ENCODE assay signal across 8 cellular contexts in genomic region chr11:78140392-78141077, GRCh38. TPM values are rescaled to one million over a fixed set of nuclear protein-coding genes. Genes with fewer than 3 reads are reported as not detected.
DNase-seq lines count a peak whose midpoint lies in the region; ATAC-seq, FAIRE-seq and TF ChIP-seq lines count a peak whose summit lies in the region.

No MANE protein-coding gene starts in this region.

- H3K27ac Mint-ChIP-seq in CD8-positive, alpha-beta T cell = peak overlapping the region; percentile 47
- H3K27ac Mint-ChIP-seq in MCF 10A (ENCODE audit: low read depth, unreplicated experiment) = no peak overlapping the region
- H3K27ac Mint-ChIP-seq in natural killer cell treated with Interleukin-12 subunit alpha and Interleukin-12 subunit beta and Interleukin-15 and Interleukin-18, amount 100 ng/mL, for 72 hours = peak overlapping the region; percentile 35 to 63

- no peaks in the 10 kb centered on the region for H3K27me3 Mint-ChIP-seq in CD8-positive, alpha-beta T cell (ENCODE audit: low read depth)
- H3K27me3 Mint-ChIP-seq in MCF 10A (ENCODE audit: insufficient read depth, unreplicated experiment) = no peaks in the 10 kb centered on the region
- H3K27me3 Mint-ChIP-seq in natural killer cell treated with Interleukin-12 subunit alpha and Interleukin-12 subunit beta and Interleukin-15 and Interleukin-18, amount 100 ng/mL, for 72 hours = no peaks in the 10 kb centered on the region

- no TSS peak for BruUV-seq in MCF 10A (replicated peaks; lab: Mats Ljungman, UMichigan)

- peaks cover 33% of the 10 kb centered on the region for H3K36me3 Mint-ChIP-seq in CD8-positive, alpha-beta T cell
- peaks cover 34% of the 10 kb centered on the region for H3K36me3 Mint-ChIP-seq in MCF 10A (ENCODE audit: insufficient read depth, unreplicated experiment)
- H3K36me3 Mint-ChIP-seq in natural killer cell treated with Interleukin-12 subunit alpha and Interleukin-12 subunit beta and Interleukin-15 and Interleukin-18, amount 100 ng/mL, for 72 hours = peaks cover 14% of the 10 kb centered on the region

- H3K9me3 ChIP-seq in CD8-positive, alpha-beta T cell (ENCODE audit: low read length) = no peaks in the 10 kb centered on the region
- no peaks in the 10 kb centered on the region for H3K9me3 ChIP-seq in MG63

- no peaks in the 10 kb centered on the region for H3K9me3 Mint-ChIP-seq in CD8-positive, alpha-beta T cell
- no peaks in the 10 kb centered on the region for H3K9me3 Mint-ChIP-seq in MCF 10A (ENCODE audit: unreplicated experiment)
- H3K9me3 Mint-ChIP-seq in natural killer cell treated with Interleukin-12 subunit alpha and Interleukin-12 subunit beta and Interleukin-15 and Interleukin-18, amount 100 ng/mL, for 72 hours = no peaks in the 10 kb centered on the region

- TF ChIP-seq CTCF in CD8-positive, alpha-beta T cell (IDR thresholded peaks at IDR 0.05) = no peak
- TF ChIP-seq CTCF in MCF 10A (IDR thresholded peaks at IDR 0.05; ENCODE audit: unreplicated experiment) = no peak

- intact Hi-C loops in CD8-positive, alpha-beta T cell (cut with DNase I, micrococcal nuclease) = loop anchor here in 1 of 2 experiments (1.0 to 2.0 kb wide), 2 partner anchors 45 to 434 kb away; partner anchors contain the start of gene NARS2
- intact Hi-C loops in MCF 10A (cut with micrococcal nuclease) = no loop called here

- H3K4me3 Mint-ChIP-seq in CD8-positive, alpha-beta T cell = peak overlapping the region; percentile 95
- H3K4me3 Mint-ChIP-seq in MCF 10A (ENCODE audit: unreplicated experiment) = peak overlapping the region; percentile 93
- H3K4me3 Mint-ChIP-seq in natural killer cell treated with Interleukin-12 subunit alpha and Interleukin-12 subunit beta and Interleukin-15 and Interleukin-18, amount 100 ng/mL, for 72 hours = peak overlapping the region; percentile 93

- no peaks in the 10 kb centered on the region for H3K27me3 ChIP-seq in CD8-positive, alpha-beta T cell (ENCODE audit: insufficient read depth, low read length)
- H3K27me3 ChIP-seq in MG63 = no peaks in the 10 kb centered on the region

- H3K27ac ChIP-seq in CD8-positive, alpha-beta T cell (ENCODE audit: low read depth, low read length) = no peak overlapping the region

- peaks cover 34% of the 10 kb centered on the region for H3K4me1 Mint-ChIP-seq in CD8-positive, alpha-beta T cell (ENCODE audit: low read depth)
- peaks cover 17% of the 10 kb centered on the region for H3K4me1 Mint-ChIP-seq in MCF 10A (ENCODE audit: insufficient read depth, unreplicated experiment)
- H3K4me1 Mint-ChIP-seq in natural killer cell treated with Interleukin-12 subunit alpha and Interleukin-12 subunit beta and Interleukin-15 and Interleukin-18, amount 100 ng/mL, for 72 hours (ENCODE audit: low read depth in 2 of 2) = peaks cover 27 to 39% of the 10 kb centered on the region in 2 donors

- H3K4me3 ChIP-seq in CD8-positive, alpha-beta T cell (ENCODE audit: low read depth, low read length) = no peak overlapping the region
- peak overlapping the region; percentile 95 for H3K4me3 ChIP-seq in MG63

- FAIRE-seq in RCC 7860 (lab: Jason Lieb, UNC) = no peak

- ATAC-seq in CD8-positive, alpha-beta T cell = no peak
- no peak for ATAC-seq in natural killer cell treated with Interleukin-12 subunit alpha and Interleukin-12 subunit beta and Interleukin-15 and Interleukin-18, amount 100 ng/mL, for 72 hours
- ATAC-seq in HG03196 (IDR thresholded peaks at IDR 0.05; ENCODE audit: unreplicated experiment) = no peak
- no peak for ATAC-seq in activated CD4-positive, CD25-positive, alpha-beta regulatory T cell treated with anti-CD3 and anti-CD28 coated beads, Interleukin-2, amount 50 U/mL, for 24 hours

- peaks cover 19% of the 10 kb centered on the region for H3K4me1 ChIP-seq in CD8-positive, alpha-beta T cell (ENCODE audit: insufficient read depth, low read length)

- no peak for DNase-seq in CD8-positive, alpha-beta T cell
- DNase-seq in MG63 (no peak), MCF 10A (ENCODE audit: unreplicated experiment) (no peak), dedifferentiated amniotic fluid mesenchymal stem cell (ENCODE audit: extremely low spot score) (no peak), RCC 7860 (ENCODE audit: low spot score) (no peak)
- DNase-seq in natural killer cell treated with Interleukin-12 subunit alpha and Interleukin-12 subunit beta and Interleukin-15 and Interleukin-18, amount 100 ng/mL, for 72 hours (ENCODE audit: low spot score) = no peak

- H3K36me3 ChIP-seq in CD8-positive, alpha-beta T cell (ENCODE audit: insufficient read depth, low read length) = no peaks in the 10 kb centered on the region
- H3K36me3 ChIP-seq in MG63 = peaks cover 9% of the 10 kb centered on the region

- CTCF ChIA-PET in CD8-positive, alpha-beta T cell (lab: Charles Lee) = interaction anchor here (0.8 to 1.5 kb wide), 2 partner anchors 9 to 13 kb away, joined by 3 to 5 read pairs; no protein-coding TSS in a partner anchor
- CTCF ChIA-PET in MCF 10A (lab: Yijun Ruan, JAX) = interaction anchor here (0.7 to 3.8 kb wide), 2 partner anchors 16 to 424 kb away, joined by 3 to 17 read pairs; no protein-coding TSS in a partner anchor

- POLR2A ChIA-PET in CD8-positive, alpha-beta T cell (lab: Charles Lee) = interaction anchor here (1.7 to 2.9 kb wide), 3 partner anchors 62 to 433 kb away, joined by 8 to 15 read pairs (median 10); partner anchors contain the start of genes INTS4 and NARS2
- POLR2A ChIA-PET in MCF 10A (lab: Yijun Ruan, JAX) = interaction anchor here (0.9 to 2.9 kb wide), 4 partner anchors 9 to 278 kb away, joined by 4 to 50 read pairs (median 7); partner anchors contain the start of genes INTS4, KCTD21 and USP35

RNA-seq across cellular contexts. Expression of gene ALG8, which starts 1.1 kb away (rescaled TPM):
- 10 to 100 TPM; 14.2 to 17.5 TPM for total RNA-seq in CD8-positive, alpha-beta T cell
- 33.6 and 110 TPM in 2 replicates for total RNA-seq in MG63 (2014; rRNA removed; shearing (Covaris generic); ENCODE audit: low replicate concordance)
- 33.8 and 37.2 TPM in 2 replicates for total RNA-seq in MCF 10A (2022)
- 10 to 100 TPM; 52.3 to 87.2 TPM for total RNA-seq in natural killer cell treated with Interleukin-12 subunit alpha and Interleukin-12 subunit beta and Interleukin-15 and Interleukin-18, amount 100 ng/mL, for 72 hours

RNA-seq across cellular contexts. Expression of gene KCTD21, which starts 47.9 kb away (rescaled TPM):
- 1 to 10 TPM; 3.0 to 3.4 TPM for total RNA-seq in CD8-positive, alpha-beta T cell
- total RNA-seq in MG63 (2014; rRNA removed; shearing (Covaris generic); ENCODE audit: low replicate concordance) = 1.7 and 4.3 TPM in 2 replicates
- 10.2 and 11.3 TPM in 2 replicates for total RNA-seq in MCF 10A (2022)
- total RNA-seq in natural killer cell treated with Interleukin-12 subunit alpha and Interleukin-12 subunit beta and Interleukin-15 and Interleukin-18, amount 100 ng/mL, for 72 hours = 1 to 10 TPM; 3.6 to 9.4 TPM

RNA-seq across cellular contexts. Expression of gene USP35, which starts 48.2 kb away (rescaled TPM):
- 10 to 100 TPM; 22.3 to 23.4 TPM for total RNA-seq in CD8-positive, alpha-beta T cell
- total RNA-seq in MG63 (2014; rRNA removed; shearing (Covaris generic); ENCODE audit: low replicate concordance) = 3.9 and 4.5 TPM in 2 replicates
- 6.7 and 10.3 TPM in 2 replicates for total RNA-seq in MCF 10A (2022)
- total RNA-seq in natural killer cell treated with Interleukin-12 subunit alpha and Interleukin-12 subunit beta and Interleukin-15 and Interleukin-18, amount 100 ng/mL, for 72 hours = 1 to 10 TPM; 7.2 to 7.9 TPM
